8 cellular contexts compared by ENCODE assay signal in the genomic region with DNA sequence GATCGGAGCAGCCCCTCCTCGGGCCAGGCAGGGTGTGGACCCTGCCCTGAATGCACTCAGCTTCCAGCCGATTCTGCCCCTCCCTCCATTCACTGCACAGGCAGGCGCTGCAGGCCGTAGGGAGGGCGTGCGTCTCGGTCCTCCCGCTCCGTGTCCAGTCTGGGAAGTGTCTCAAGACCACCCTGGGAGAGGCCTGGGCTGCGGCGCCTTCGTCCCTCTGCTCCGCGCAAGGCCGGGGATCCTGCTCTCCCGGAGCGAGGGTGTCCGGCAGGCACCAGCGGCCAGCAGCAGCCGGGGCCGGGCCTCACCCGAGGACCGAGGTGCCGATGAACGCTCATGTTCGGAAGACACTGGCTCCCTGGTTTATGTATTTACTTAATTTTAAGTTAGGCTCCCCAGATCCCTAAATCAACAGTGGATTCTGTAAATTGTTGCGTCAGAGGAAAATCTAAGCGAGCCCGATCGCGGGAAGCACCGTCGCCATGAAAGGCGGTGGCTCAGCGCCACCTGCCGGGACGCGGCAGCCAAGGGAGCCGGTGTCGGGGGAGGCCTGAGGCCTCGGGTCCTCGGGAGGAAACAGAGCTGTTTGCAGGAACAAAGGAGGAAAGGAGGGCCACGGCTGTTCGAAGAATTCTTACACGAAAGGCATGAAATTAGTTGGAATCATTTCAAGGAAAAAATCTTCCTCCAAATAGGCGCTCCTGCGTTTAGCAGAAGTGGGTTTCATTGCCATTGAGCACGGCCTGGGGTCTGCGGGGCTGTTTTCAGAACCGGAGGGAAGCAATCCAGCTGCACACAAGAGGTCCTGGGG.
DNase-seq lines count a peak whose midpoint lies in the region; ATAC-seq and TF ChIP-seq lines count a peak whose summit lies in the region.

No MANE protein-coding gene starts in this region.

- H3K4me3 Mint-ChIP-seq in stimulated activated naive CD8-positive, alpha-beta T cell treated with anti-CD3 and anti-CD28 coated beads, Interleukin-15, amount 100 ng/mL, for 72 hours = no peak overlapping the region

- H3K4me1 ChIP-seq in ectodermal cell (ENCODE audit: control insufficient read depth, insufficient read depth, low read length) (peaks cover 38% of the 10 kb centered on the region), lower lobe of right lung (peaks cover 16% of the 10 kb centered on the region), thyroid gland (peaks cover 0 to 6% of the 10 kb centered on the region in 2 donors)

- peak; percentile 86 for TF ChIP-seq CTCF in lower lobe of right lung (IDR thresholded peaks at IDR 0.05)
- TF ChIP-seq CTCF in thyroid gland (IDR thresholded peaks at IDR 0.05) = peak; percentile 38 to 85 (median 57)

- no peaks in the 10 kb centered on the region for H3K27me3 Mint-ChIP-seq in stimulated activated naive CD8-positive, alpha-beta T cell treated with anti-CD3 and anti-CD28 coated beads, Interleukin-15, amount 100 ng/mL, for 72 hours

- peak; percentile 17 for DNase-seq in stimulated activated naive CD8-positive, alpha-beta T cell treated with anti-CD3 and anti-CD28 coated beads, Interleukin-15, Interleukin-2, amounts not matched to agents 100 U/mL and 50 U/mL, for 24 hours
- no peak for DNase-seq in stimulated activated naive CD8-positive, alpha-beta T cell treated with anti-CD3 and anti-CD28 coated beads, Interleukin-15, amount 100 ng/mL, for 72 hours
- DNase-seq in NCI-H748 treated with DMSO at 0.1 percent for 48 hours (lab: John Stamatoyannopoulos, UW) (peak; percentile 69), lower lobe of right lung (peak; percentile 51), thyroid gland (peak; percentile 56 to 64)
- no peak for DNase-seq in activated CD4-positive, alpha-beta T cell treated with anti-CD3 and anti-CD28 coated beads, Interleukin-2, amount 50 U/mL, for 4 hours

- intact Hi-C loops in lower lobe of right lung (cut with DNase I) (no loop called here), thyroid gland (cut with DNase I) (no loop called here)

- 6% methylated on average over 51 of the region's 51 CpGs for WGBS in ectodermal cell, 2 experiments
- WGBS in thyroid gland, 2 donors = 10 to 14% methylated on average over 35 to 49 of the region's 51 CpGs

- TF ChIP-seq POLR2A in thyroid gland (IDR thresholded peaks at IDR 0.05) = no peak

- H3K4me3 ChIP-seq in ectodermal cell (ENCODE audit: insufficient read depth, low read depth, low read length) (peak overlapping the region; percentile 25), lower lobe of right lung (peak overlapping the region; percentile 43), thyroid gland (replicated peaks in 1 of 3) (peak overlapping the region in 1 of 3 donors; percentile 15)

- no peaks in the 10 kb centered on the region for H3K9me3 Mint-ChIP-seq in stimulated activated naive CD8-positive, alpha-beta T cell treated with anti-CD3 and anti-CD28 coated beads, Interleukin-15, amount 100 ng/mL, for 72 hours

- no peak overlapping the region for H3K27ac Mint-ChIP-seq in stimulated activated naive CD8-positive, alpha-beta T cell treated with anti-CD3 and anti-CD28 coated beads, Interleukin-15, amount 100 ng/mL, for 72 hours

- no peak for ATAC-seq in stimulated activated naive CD8-positive, alpha-beta T cell treated with anti-CD3 and anti-CD28 coated beads, Interleukin-15, Interleukin-2, amounts not matched to agents 100 U/mL and 50 U/mL, for 24 hours
- no peak for ATAC-seq in stimulated activated naive CD8-positive, alpha-beta T cell treated with anti-CD3 and anti-CD28 coated beads, Interleukin-15, amount 100 ng/mL, for 72 hours
- ATAC-seq in lower lobe of right lung (peak; percentile 54 to 71), GM19023 (IDR thresholded peaks at IDR 0.05; ENCODE audit: unreplicated experiment) (no peak)

- H3K4me1 Mint-ChIP-seq in stimulated activated naive CD8-positive, alpha-beta T cell treated with anti-CD3 and anti-CD28 coated beads, Interleukin-15, amount 100 ng/mL, for 72 hours = peaks cover 28% of the 10 kb centered on the region

- peak overlapping the region; percentile 38 for H3K27ac ChIP-seq in ectodermal cell (ENCODE audit: insufficient read depth, low read depth, low read length, poor library complexity, severe bottlenecking)
- peak overlapping the region; percentile 39 for H3K27ac ChIP-seq in lower lobe of right lung
- no peak overlapping the region for H3K27ac ChIP-seq in thyroid gland

- H3K27me3 ChIP-seq in ectodermal cell (ENCODE audit: control insufficient read depth, insufficient read depth, low read length, poor library complexity, severe bottlenecking) (no peaks in the 10 kb centered on the region), lower lobe of right lung (ENCODE audit: low read depth) (no peaks in the 10 kb centered on the region), thyroid gland (no peaks in the 10 kb centered on the region)

- no peaks in the 10 kb centered on the region for H3K9me3 ChIP-seq in ectodermal cell (ENCODE audit: control insufficient read depth, low read length)
- H3K9me3 ChIP-seq in lower lobe of right lung = no peaks in the 10 kb centered on the region
- H3K9me3 ChIP-seq in thyroid gland = no peaks in the 10 kb centered on the region

- H3K36me3 ChIP-seq in ectodermal cell (ENCODE audit: control insufficient read depth, insufficient read depth, low read length) = no peaks in the 10 kb centered on the region
- no peaks in the 10 kb centered on the region for H3K36me3 ChIP-seq in lower lobe of right lung
- H3K36me3 ChIP-seq in thyroid gland = no peaks in the 10 kb centered on the region

Comparison
In these comparisons a context has a peak if more than half of its experiments do, and no peak if none do; other contexts are left out.
1. DNase-seq: peak in stimulated activated naive CD8-positive, alpha-beta T cell treated with anti-CD3 and anti-CD28 coated beads, Interleukin-15, Interleukin-2, amounts not matched to agents 100 U/mL and 50 U/mL, for 24 hours (single experiment), NCI-H748 treated with DMSO at 0.1 percent for 48 hours (single experiment), lower lobe of right lung (single experiment) and thyroid gland (2 of 2); none in stimulated activated naive CD8-positive, alpha-beta T cell treated with anti-CD3 and anti-CD28 coated beads, Interleukin-15, amount 100 ng/mL, for 72 hours (0 of 2) and activated CD4-positive, alpha-beta T cell treated with anti-CD3 and anti-CD28 coated beads, Interleukin-2, amount 50 U/mL, for 4 hours (0 of 2).
2. ATAC-seq: peak in lower lobe of right lung (2 of 2); none in stimulated activated naive CD8-positive, alpha-beta T cell treated with anti-CD3 and anti-CD28 coated beads, Interleukin-15, Interleukin-2, amounts not matched to agents 100 U/mL and 50 U/mL, for 24 hours (single experiment), stimulated activated naive CD8-positive, alpha-beta T cell treated with anti-CD3 and anti-CD28 coated beads, Interleukin-15, amount 100 ng/mL, for 72 hours (single experiment) and GM19023 (single experiment).
3. H3K27ac ChIP-seq: peak in ectodermal cell (single experiment) and lower lobe of right lung (single experiment); none in thyroid gland (0 of 3).